In genomic region chr19:15283141-15283885, GRCh38 we compare ENCODE assay signal across 2 cellular contexts.
TF ChIP-seq lines count a peak whose summit lies in the region.

No MANE protein-coding gene starts in this region.

TF ChIP-seq in A549, 52 proteins besides CTCF, POLR2A, EP300 and RAD21:
- no peak for TF ChIP-seq POLR2AphosphoS2 (conservative IDR thresholded peaks at IDR 0.05; ENCODE audit: low read length)
- TF ChIP-seq EHF (CRISPR knock-in tag; IDR thresholded peaks at IDR 0.05): no peak
- no peak for TF ChIP-seq JUNB (IDR thresholded peaks at IDR 0.05)
- TF ChIP-seq EHMT2 (IDR thresholded peaks at IDR 0.05; ENCODE audit: low read depth): no peak
- TF ChIP-seq CBX8 (IDR thresholded peaks at IDR 0.05): no peak
- no peak for TF ChIP-seq BCL3 (IDR thresholded peaks at IDR 0.05)

TF ChIP-seq in GM12878, 131 proteins besides CTCF, POLR2A, EP300 and RAD21:
- TF ChIP-seq EZH2 (IDR thresholded peaks at IDR 0.05; ENCODE audit: borderline replicate concordance, control insufficient read depth, low read depth, low read length) (no peak), ZNF592 (IDR thresholded peaks at IDR 0.05) (no peak), PKNOX1 (IDR thresholded peaks at IDR 0.05) (peak; percentile 56), EGR1 (IDR thresholded peaks at IDR 0.05; ENCODE audit: borderline replicate concordance in 1 of 2, low read depth in 2 of 2, low read length in 2 of 2) (no peak), ZZZ3 (IDR thresholded peaks at IDR 0.05; ENCODE audit: control insufficient read depth, insufficient read length, low read depth) (no peak), RUNX3 (IDR thresholded peaks at IDR 0.05; ENCODE audit: low read length) (peak; percentile 16; the same call in 1 of the 2 replicates), FOXK2 (IDR thresholded peaks at IDR 0.05) (no peak), RCOR1 (conservative IDR thresholded peaks at IDR 0.05; ENCODE audit: low read depth, low read length) (no peak), USF1 (IDR thresholded peaks at IDR 0.05; ENCODE audit: borderline replicate concordance, extremely low read length, insufficient read depth, low read depth, low read length) (no peak)
